ENCODE assay signal across 1 cellular context in the genomic region with DNA sequence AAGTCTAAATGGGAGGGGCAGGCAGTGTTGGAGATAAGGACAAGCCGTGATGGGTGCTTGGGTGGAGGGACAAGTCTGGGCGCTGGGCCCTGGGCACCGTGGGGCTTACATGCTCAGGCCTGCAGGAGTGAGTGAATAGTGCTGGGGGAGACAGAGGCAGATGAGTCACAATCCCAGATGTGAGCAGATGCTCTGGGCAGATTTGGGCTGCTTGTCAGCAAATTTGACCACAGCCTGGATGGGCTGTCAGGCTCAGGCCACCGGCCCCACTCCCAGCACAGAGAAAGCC.
TF ChIP-seq lines count a peak whose summit lies in the region.

No MANE protein-coding gene starts in this region.

TF ChIP-seq in K562, 482 proteins besides CTCF, POLR2A, EP300 and RAD21 (continued from another document and continues in another):
- TF ChIP-seq, protein P1, sequence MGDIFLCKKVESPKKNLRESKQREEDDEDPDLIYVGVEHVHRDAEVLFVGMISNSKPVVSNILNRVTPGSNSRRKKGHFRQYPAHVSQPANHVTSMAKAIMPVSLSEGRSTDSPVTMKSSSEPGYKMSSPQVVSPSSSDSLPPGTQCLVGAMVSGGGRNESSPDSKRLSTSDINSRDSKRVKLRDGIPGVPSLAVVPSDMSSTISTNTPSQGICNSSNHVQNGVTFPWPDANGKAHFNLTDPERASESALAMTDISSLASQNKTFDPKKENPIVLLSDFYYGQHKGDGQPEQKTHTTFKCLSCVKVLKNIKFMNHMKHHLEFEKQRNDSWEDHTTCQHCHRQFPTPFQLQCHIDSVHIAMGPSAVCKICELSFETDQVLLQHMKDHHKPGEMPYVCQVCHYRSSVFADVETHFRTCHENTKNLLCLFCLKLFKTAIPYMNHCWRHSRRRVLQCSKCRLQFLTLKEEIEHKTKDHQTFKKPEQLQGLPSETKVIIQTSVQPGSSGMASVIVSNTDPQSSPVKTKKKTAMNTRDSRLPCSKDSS (IDR thresholded peaks at IDR 0.05; ENCODE audit: low read depth, partially characterized antibody), result no peak
- TF ChIP-seq, protein P2, sequence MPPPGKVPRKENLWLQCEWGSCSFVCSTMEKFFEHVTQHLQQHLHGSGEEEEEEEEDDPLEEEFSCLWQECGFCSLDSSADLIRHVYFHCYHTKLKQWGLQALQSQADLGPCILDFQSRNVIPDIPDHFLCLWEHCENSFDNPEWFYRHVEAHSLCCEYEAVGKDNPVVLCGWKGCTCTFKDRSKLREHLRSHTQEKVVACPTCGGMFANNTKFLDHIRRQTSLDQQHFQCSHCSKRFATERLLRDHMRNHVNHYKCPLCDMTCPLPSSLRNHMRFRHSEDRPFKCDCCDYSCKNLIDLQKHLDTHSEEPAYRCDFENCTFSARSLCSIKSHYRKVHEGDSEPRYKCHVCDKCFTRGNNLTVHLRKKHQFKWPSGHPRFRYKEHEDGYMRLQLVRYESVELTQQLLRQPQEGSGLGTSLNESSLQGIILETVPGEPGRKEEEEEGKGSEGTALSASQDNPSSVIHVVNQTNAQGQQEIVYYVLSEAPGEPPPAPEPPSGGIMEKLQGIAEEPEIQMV (tag; conservative IDR thresholded peaks at IDR 0.05; ENCODE audit: low read depth), result no peak
- TF ChIP-seq PTRF (tag; IDR thresholded peaks at IDR 0.05) (no peak), POLR3A (IDR thresholded peaks at IDR 0.05; ENCODE audit: borderline replicate concordance, extremely low read depth, insufficient read depth, insufficient read length) (no peak), PML (IDR thresholded peaks at IDR 0.05; ENCODE audit: low read length) (peak; percentile 90), XRCC3 (IDR thresholded peaks at IDR 0.05) (no peak), RBM39 (optimal IDR thresholded peaks at IDR 0.05; ENCODE audit: low read depth, low read length) (no peak), ZNF197 (CRISPR knock-in tag; IDR thresholded peaks at IDR 0.05; ENCODE audit: low read depth) (no peak; the same call in 1 of the 2 replicates), ZBED1 (IDR thresholded peaks at IDR 0.05) (0 out of 2 replicates have a peak, but pooled peaks have one; percentile 55), PHF8 (IDR thresholded peaks at IDR 0.05; ENCODE audit: borderline replicate concordance, low read length) (no peak), HDAC1 (IDR thresholded peaks at IDR 0.05) (peak in 1 of 2 experiments; percentile 81; a peak in 2 of 4 replicates), PRMT5 (CRISPR knock-in tag; IDR thresholded peaks at IDR 0.05) (no peak), ZNF586 (CRISPR knock-in tag; conservative IDR thresholded peaks at IDR 0.05) (no peak), ZNF41 (CRISPR knock-in tag; conservative IDR thresholded peaks at IDR 0.05) (no peak), XRCC5 (IDR thresholded peaks at IDR 0.05; ENCODE audit: low read depth, low read length) (no peak), MTA1 (IDR thresholded peaks at IDR 0.05; ENCODE audit: borderline replicate concordance) (peak; percentile 11; the same call in 1 of the 2 replicates), SREBF1 (IDR thresholded peaks at IDR 0.05; ENCODE audit: borderline replicate concordance, low read depth, low read length) (no peak), CBFA2T2 (conservative IDR thresholded peaks at IDR 0.05) (peak; percentile 90), STAG1 (CRISPR knock-in tag; IDR thresholded peaks at IDR 0.05; ENCODE audit: borderline replicate concordance) (no peak), HMG20A (CRISPR knock-in tag; conservative IDR thresholded peaks at IDR 0.05) (no peak), ZNF668 (CRISPR knock-in tag; IDR thresholded peaks at IDR 0.05) (no peak), MYBL2 (IDR thresholded peaks at IDR 0.05; ENCODE audit: low read depth) (no peak), MYBL2 (CRISPR knock-in tag; IDR thresholded peaks at IDR 0.05; ENCODE audit: borderline replicate concordance) (no peak), MAFG (tag; conservative IDR thresholded peaks at IDR 0.05) (peak; percentile 68), CCNT2 (IDR thresholded peaks at IDR 0.05; ENCODE audit: borderline replicate concordance, extremely low read depth, insufficient read length, low read depth, low read length) (peak; percentile 91), ZNF174 (CRISPR knock-in tag; IDR thresholded peaks at IDR 0.05) (no peak), ATF7 (IDR thresholded peaks at IDR 0.05) (peak; percentile 62; the same call in 1 of the 2 replicates), CBFA2T3 (IDR thresholded peaks at IDR 0.05) (peak; percentile 95), PRPF4 (IDR thresholded peaks at IDR 0.05; ENCODE audit: insufficient read depth, low read depth, low read length, poor library complexity, severe bottlenecking) (no peak), ZNF232 (CRISPR knock-in tag; IDR thresholded peaks at IDR 0.05) (no peak), RBM25 (IDR thresholded peaks at IDR 0.05; ENCODE audit: low read depth, low read length, severe bottlenecking) (no peak), ZNF133 (CRISPR knock-in tag; IDR thresholded peaks at IDR 0.05) (no peak), HNRNPH1 (optimal IDR thresholded peaks at IDR 0.05; ENCODE audit: low read depth, low read length) (no peak), NCOA4 (IDR thresholded peaks at IDR 0.05; ENCODE audit: partially characterized antibody) (no peak)
- TF ChIP-seq, protein P3, sequence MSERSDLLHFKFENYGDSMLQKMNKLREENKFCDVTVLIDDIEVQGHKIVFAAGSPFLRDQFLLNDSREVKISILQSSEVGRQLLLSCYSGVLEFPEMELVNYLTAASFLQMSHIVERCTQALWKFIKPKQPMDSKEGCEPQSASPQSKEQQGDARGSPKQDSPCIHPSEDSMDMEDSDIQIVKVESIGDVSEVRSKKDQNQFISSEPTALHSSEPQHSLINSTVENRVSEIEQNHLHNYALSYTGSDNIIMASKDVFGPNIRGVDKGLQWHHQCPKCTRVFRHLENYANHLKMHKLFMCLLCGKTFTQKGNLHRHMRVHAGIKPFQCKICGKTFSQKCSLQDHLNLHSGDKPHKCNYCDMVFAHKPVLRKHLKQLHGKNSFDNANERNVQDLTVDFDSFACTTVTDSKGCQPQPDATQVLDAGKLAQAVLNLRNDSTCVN (CRISPR knock-in tag; IDR thresholded peaks at IDR 0.05), result no peak
- TF ChIP-seq, protein P4, sequence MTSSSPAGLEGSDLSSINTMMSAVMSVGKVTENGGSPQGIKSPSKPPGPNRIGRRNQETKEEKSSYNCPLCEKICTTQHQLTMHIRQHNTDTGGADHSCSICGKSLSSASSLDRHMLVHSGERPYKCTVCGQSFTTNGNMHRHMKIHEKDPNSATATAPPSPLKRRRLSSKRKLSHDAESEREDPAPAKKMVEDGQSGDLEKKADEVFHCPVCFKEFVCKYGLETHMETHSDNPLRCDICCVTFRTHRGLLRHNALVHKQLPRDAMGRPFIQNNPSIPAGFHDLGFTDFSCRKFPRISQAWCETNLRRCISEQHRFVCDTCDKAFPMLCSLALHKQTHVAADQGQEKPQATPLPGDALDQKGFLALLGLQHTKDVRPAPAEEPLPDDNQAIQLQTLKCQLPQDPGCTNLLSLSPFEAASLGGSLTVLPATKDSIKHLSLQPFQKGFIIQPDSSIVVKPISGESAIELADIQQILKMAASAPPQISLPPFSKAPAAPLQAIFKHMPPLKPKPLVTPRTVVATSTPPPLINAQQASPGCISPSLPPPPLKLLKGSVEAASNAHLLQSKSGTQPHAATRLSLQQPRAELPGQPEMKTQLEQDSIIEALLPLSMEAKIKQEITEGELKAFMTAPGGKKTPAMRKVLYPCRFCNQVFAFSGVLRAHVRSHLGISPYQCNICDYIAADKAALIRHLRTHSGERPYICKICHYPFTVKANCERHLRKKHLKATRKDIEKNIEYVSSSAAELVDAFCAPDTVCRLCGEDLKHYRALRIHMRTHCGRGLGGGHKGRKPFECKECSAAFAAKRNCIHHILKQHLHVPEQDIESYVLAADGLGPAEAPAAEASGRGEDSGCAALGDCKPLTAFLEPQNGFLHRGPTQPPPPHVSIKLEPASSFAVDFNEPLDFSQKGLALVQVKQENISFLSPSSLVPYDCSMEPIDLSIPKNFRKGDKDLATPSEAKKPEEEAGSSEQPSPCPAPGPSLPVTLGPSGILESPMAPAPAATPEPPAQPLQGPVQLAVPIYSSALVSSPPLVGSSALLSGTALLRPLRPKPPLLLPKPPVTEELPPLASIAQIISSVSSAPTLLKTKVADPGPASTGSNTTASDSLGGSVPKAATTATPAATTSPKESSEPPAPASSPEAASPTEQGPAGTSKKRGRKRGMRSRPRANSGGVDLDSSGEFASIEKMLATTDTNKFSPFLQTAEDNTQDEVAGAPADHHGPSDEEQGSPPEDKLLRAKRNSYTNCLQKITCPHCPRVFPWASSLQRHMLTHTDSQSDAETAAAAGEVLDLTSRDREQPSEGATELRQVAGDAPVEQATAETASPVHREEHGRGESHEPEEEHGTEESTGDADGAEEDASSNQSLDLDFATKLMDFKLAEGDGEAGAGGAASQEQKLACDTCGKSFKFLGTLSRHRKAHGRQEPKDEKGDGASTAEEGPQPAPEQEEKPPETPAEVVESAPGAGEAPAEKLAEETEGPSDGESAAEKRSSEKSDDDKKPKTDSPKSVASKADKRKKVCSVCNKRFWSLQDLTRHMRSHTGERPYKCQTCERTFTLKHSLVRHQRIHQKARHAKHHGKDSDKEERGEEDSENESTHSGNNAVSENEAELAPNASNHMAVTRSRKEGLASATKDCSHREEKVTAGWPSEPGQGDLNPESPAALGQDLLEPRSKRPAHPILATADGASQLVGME (CRISPR knock-in tag; IDR thresholded peaks at IDR 0.05), result no peak
- TF ChIP-seq, protein P5, sequence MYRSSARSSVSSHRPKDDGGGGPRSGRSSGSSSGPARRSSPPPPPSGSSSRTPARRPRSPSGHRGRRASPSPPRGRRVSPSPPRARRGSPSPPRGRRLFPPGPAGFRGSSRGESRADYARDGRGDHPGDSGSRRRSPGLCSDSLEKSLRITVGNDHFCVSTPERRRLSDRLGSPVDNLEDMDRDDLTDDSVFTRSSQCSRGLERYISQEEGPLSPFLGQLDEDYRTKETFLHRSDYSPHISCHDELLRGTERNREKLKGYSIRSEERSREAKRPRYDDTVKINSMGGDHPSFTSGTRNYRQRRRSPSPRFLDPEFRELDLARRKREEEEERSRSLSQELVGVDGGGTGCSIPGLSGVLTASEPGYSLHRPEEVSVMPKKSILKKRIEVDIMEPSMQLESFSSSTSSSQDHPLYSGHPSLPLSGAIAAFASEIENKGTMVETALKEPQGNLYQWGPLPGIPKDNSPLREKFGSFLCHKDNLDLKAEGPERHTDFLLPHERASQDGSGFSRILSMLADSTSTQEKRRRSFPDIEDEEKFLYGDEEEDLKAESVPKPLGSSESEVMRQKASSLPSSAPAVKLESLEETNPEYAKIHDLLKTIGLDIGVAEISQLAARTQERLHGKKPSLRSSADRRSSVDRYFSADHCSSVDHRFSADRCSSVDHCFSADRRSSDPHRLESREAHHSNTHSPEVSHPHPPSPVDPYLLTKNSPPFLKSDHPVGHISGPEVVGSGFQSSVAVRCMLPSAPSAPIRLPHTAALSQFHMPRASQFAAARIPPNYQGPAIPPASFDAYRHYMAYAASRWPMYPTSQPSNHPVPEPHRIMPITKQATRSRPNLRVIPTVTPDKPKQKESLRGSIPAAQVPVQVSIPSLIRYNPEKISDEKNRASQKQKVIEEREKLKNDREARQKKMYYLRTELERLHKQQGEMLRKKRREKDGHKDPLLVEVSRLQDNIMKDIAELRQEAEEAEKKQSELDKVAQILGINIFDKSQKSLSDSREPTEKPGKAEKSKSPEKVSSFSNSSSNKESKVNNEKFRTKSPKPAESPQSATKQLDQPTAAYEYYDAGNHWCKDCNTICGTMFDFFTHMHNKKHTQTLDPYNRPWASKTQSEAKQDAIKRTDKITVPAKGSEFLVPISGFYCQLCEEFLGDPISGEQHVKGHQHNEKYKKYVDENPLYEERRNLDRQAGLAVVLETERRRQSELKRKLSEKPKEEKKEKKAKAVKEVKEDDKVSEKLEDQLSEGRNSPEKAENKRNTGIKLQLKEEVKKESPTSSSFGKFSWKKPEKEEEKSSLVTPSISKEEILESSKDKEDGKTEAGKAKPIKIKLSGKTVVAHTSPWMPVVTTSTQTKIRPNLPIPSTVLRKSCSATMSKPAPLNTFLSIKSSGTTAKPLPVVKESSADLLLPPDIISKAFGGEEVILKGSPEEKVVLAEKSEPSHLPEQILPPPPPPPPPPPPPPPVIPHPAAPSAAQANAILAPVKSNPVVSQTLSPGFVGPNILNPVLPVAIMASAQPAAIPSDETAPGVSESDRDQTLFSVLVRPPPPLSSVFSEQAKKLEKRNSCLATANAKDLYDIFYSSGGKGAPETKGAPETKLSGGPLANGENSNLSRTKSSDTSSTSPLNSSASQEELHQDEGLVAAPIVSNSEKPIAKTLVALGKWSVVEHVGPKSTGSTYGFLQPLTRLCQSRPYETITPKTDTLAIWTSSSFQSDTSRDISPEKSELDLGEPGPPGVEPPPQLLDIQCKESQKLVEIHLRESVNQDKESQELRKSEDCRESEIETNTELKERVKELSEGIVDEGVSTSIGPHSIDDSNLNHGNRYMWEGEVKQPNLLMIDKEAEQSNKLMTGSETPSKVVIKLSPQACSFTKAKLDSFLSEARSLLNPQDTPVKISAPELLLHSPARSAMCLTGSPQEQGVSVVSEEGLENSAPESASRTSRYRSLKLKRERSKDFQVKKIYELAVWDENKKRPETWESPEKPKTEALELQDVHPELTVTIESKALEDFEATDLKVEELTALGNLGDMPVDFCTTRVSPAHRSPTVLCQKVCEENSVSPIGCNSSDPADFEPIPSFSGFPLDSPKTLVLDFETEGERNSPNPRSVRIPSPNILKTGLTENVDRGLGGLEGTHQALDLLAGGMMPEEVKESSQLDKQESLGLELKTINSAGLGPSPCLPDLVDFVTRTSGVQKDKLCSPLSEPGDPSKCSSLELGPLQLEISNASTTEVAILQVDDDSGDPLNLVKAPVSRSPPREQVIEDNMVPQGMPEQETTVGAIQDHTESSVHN (IDR thresholded peaks at IDR 0.05; ENCODE audit: borderline replicate concordance in 1 of 2, low read depth in 1 of 2), result peak in 1 of 2 experiments; percentile 24; a peak in 1 of 4 replicates
- TF ChIP-seq, protein P6, sequence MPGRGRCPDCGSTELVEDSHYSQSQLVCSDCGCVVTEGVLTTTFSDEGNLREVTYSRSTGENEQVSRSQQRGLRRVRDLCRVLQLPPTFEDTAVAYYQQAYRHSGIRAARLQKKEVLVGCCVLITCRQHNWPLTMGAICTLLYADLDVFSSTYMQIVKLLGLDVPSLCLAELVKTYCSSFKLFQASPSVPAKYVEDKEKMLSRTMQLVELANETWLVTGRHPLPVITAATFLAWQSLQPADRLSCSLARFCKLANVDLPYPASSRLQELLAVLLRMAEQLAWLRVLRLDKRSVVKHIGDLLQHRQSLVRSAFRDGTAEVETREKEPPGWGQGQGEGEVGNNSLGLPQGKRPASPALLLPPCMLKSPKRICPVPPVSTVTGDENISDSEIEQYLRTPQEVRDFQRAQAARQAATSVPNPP (IDR thresholded peaks at IDR 0.05; ENCODE audit: borderline replicate concordance, insufficient read depth, insufficient read length), result no peak
- TF ChIP-seq, protein P7, sequence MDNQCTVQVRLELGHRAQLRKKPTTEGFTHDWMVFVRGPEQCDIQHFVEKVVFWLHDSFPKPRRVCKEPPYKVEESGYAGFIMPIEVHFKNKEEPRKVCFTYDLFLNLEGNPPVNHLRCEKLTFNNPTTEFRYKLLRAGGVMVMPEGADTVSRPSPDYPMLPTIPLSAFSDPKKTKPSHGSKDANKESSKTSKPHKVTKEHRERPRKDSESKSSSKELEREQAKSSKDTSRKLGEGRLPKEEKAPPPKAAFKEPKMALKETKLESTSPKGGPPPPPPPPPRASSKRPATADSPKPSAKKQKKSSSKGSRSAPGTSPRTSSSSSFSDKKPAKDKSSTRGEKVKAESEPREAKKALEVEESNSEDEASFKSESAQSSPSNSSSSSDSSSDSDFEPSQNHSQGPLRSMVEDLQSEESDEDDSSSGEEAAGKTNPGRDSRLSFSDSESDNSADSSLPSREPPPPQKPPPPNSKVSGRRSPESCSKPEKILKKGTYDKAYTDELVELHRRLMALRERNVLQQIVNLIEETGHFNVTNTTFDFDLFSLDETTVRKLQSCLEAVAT (IDR thresholded peaks at IDR 0.05), result peak in 1 of 2 experiments; percentile 94; a peak in 3 of 4 replicates
- TF ChIP-seq, protein P8, sequence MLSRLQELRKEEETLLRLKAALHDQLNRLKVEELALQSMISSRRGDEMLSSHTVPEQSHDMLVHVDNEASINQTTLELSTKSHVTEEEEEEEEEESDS (CRISPR knock-in tag; IDR thresholded peaks at IDR 0.05), result no peak
